Comparison of ENCODE assay signal across 8 cellular contexts in genomic region chr22:23956301-23956900, GRCh38. TPM values are rescaled to one million over a fixed set of nuclear protein-coding genes. Genes with fewer than 3 reads are reported as not detected.
DNase-seq lines count a peak whose midpoint lies in the region; ATAC-seq and TF ChIP-seq lines count a peak whose summit lies in the region.
"Not testable (repeated sequence)": the region's sequence is repeated elsewhere in the genome, so short reads cannot be mapped to it uniquely, and the experiment has no call there.

No MANE protein-coding gene starts in this region.

- not testable (repeated sequence) for BruUV-seq in PC-3 (replicated peaks; lab: Mats Ljungman, UMichigan)

- H3K4me2 ChIP-seq in PC-3 (ENCODE audit: low read length), result not testable (repeated sequence)

- not testable (repeated sequence) for H3K9me3 ChIP-seq in PC-3 (ENCODE audit: low read length); iPS-20b (ENCODE audit: insufficient read depth, low read depth, low read length); suprapubic skin

- peak; percentile 62 for TF ChIP-seq CTCF in PC-3 (conservative IDR thresholded peaks at IDR 0.05; ENCODE audit: low read depth, low read length)
- TF ChIP-seq CTCF in choroid plexus epithelial cell (conservative IDR thresholded peaks at IDR 0.05; ENCODE audit: low read depth, low read length), result peak; percentile 82
- peak; percentile 80 to 86 for TF ChIP-seq CTCF in suprapubic skin (IDR thresholded peaks at IDR 0.05)

- H2AFZ ChIP-seq in PC-3 (ENCODE audit: low read length), result 0 out of 2 replicates have a peak overlapping the region, but pooled peaks have one; percentile 48

- not testable (repeated sequence) for H3F3A ChIP-seq in PC-3 (ENCODE audit: low read length, unreplicated experiment)

- peak; percentile 73 for DNase-seq in EH (ENCODE audit: low read depth)
- DNase-seq in Kasumi-1 (lab: John Stamatoyannopoulos, UW), result peak; percentile 4 to 13
- peak; percentile 85 for DNase-seq in PC-3
- peak; percentile 87 for DNase-seq in activated CD8-positive, alpha-beta memory T cell treated with anti-CD3 and anti-CD28 coated beads for 24 hours
- peak; percentile 79 for DNase-seq in choroid plexus epithelial cell (ENCODE audit: low read depth)
- DNase-seq in renal cortical epithelial cell (ENCODE audit: low read depth), result peak; percentile 52
- peak; percentile 83 to 87 for DNase-seq in suprapubic skin (ENCODE audit: low spot score in 2 of 2)

- peak; percentile 52 for ATAC-seq in PC-3

- not testable (repeated sequence) for H3K79me2 ChIP-seq in PC-3 (ENCODE audit: low read length)

- POLR2A ChIA-PET in PC-3 (lab: Charles Lee; ENCODE audit: unreplicated experiment), result not testable (repeated sequence)

- not testable (repeated sequence) for TF ChIP-seq EP300 in suprapubic skin (IDR thresholded peaks at IDR 0.05)

- not testable (repeated sequence) for TF ChIP-seq POLR2A in suprapubic skin (IDR thresholded peaks at IDR 0.05)

- CTCF ChIA-PET in PC-3 (lab: Charles Lee), result not testable (repeated sequence)

- 22% methylated on average over 12 of the region's 12 CpGs for WGBS in suprapubic skin

- intact Hi-C loops in PC-3 (cut with micrococcal nuclease), result loop anchor here (10.0 kb wide), 1 partner anchor 218 kb away; no protein-coding TSS in a partner anchor

- H4K20me1 ChIP-seq in PC-3 (ENCODE audit: low read length), result not testable (repeated sequence)

- H3K36me3 ChIP-seq in PC-3 (ENCODE audit: low read depth, low read length); iPS-20b (ENCODE audit: insufficient read depth, low read depth, low read length); suprapubic skin: not testable (repeated sequence)

- not testable (repeated sequence) for H3K4me3 ChIP-seq in PC-3 (ENCODE audit: low read length); choroid plexus epithelial cell (ENCODE audit: low read depth, low read length); suprapubic skin
- peak overlapping the region; percentile 15; the same call in 1 of the 2 replicates for H3K4me3 ChIP-seq in iPS-20b (ENCODE audit: low read length)

- H3K9ac ChIP-seq in PC-3 (ENCODE audit: low read length), result not testable (repeated sequence)
- peak overlapping the region; percentile 25; the same call in 1 of the 2 replicates for H3K9ac ChIP-seq in iPS-20b (ENCODE audit: low read depth, low read length)

- not testable (repeated sequence) for H3K4me1 ChIP-seq in PC-3 (ENCODE audit: insufficient read depth, low read length); iPS-20b (ENCODE audit: insufficient read depth, low read length); suprapubic skin

- H3K9me2 ChIP-seq in PC-3 (replicated peaks; ENCODE audit: low read length), result not testable (repeated sequence)

- H3K27ac ChIP-seq in PC-3 (ENCODE audit: low read length); iPS-20b (ENCODE audit: low read length); suprapubic skin: not testable (repeated sequence)

- not testable (repeated sequence) for H3K27me3 ChIP-seq in PC-3 (ENCODE audit: low read length); iPS-20b (ENCODE audit: insufficient read depth, low read length); suprapubic skin

RNA-seq across cellular contexts. Expression of gene GSTT2B, which starts 4.6 kb away (rescaled TPM):
- total RNA-seq in PC-3 (2014; rRNA removed), result 2.6 and 3.2 TPM in 2 replicates
- total RNA-seq in renal cortical epithelial cell, result 3.0 and 4.7 TPM in 2 replicates
- 10 to 100 TPM in 1 of 4 donors, 1 to 10 TPM in 3; 3.2 to 13.5 (median 6.7) TPM for total RNA-seq in suprapubic skin

RNA-seq across cellular contexts. Expression of gene DDTL, which starts 10.3 kb away (rescaled TPM):
- 0.73 TPM in 1 of 2 replicates, not detected in the other for total RNA-seq in PC-3 (2014; rRNA removed)
- total RNA-seq in renal cortical epithelial cell, result 1.6 and 1.7 TPM in 2 replicates
- 1 to 10 TPM in 3 of 4 donors, not detected in 1; 1.5 to 2.0 (median 2.0) TPM for total RNA-seq in suprapubic skin

RNA-seq across cellular contexts. Expression of gene DDT, which starts 17.8 kb away (rescaled TPM):
- total RNA-seq in PC-3 (2014; rRNA removed) (203 and 222 TPM in 2 replicates), renal cortical epithelial cell (124 and 130 TPM in 2 replicates), suprapubic skin (100 to 1,000 TPM; 103 to 171 (median 130) TPM)

RNA-seq across cellular contexts. Expression of gene GSTT2, which starts 23.5 kb away (rescaled TPM):
- total RNA-seq in PC-3 (2014; rRNA removed) (not detected in 2 replicates), renal cortical epithelial cell (0.20 TPM in 1 of 2 replicates, not detected in the other), suprapubic skin (under 1 TPM in 1 of 4 donors, not detected in 3; 0.81 TPM)

RNA-seq across cellular contexts. Expression of gene GSTT4, which starts 48.9 kb away (rescaled TPM):
- total RNA-seq in PC-3 (2014; rRNA removed) (not detected in 2 replicates), renal cortical epithelial cell (not detected in 2 replicates), suprapubic skin (not detected)

Comparison
In these comparisons a context has a peak if more than half of its experiments do, and no peak if none do; other contexts are left out.
1. DNase-seq: peak in every context shown above with its lines; median percentile 87 in activated CD8-positive, alpha-beta memory T cell treated with anti-CD3 and anti-CD28 coated beads for 24 hours; 85 in PC-3; 85 in suprapubic skin; 79 in choroid plexus epithelial cell; 73 in EH; 52 in renal cortical epithelial cell; 8 in Kasumi-1.